ENCODE assay signal across 17 cellular contexts in the genomic region with DNA sequence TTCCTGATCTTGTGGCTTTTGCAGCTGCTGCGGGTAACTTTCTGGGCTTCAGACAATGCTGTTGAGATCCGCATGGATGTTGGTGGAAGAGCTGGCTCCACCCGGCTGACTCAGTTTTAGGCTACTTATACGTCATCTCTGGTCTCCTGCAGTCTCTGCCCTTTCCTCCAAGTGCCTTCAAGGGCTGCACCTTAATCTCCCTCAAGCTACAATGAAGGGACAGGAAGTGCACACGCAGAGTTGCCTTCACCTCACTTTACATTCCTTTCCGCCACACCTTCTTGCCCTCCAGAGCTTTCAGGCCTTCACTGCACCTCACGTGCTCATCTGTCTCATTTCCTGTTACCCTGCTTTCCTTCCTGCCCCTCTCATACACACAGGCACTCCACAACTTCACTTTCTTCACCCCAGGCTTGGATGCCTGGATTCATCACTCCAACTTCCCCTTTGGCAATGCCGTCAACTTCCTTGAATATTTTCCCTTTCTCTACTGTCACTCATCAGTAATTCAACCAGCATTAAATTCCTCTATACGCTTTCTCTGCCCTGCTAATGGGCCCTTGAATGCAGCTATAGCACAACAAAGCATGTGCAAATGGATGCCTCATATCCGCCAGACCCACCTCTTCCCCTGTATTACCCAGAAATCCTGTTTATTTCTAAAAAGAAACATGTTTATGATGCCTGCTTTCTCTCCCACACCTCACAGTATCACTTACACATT. TPM values are rescaled to one million over a fixed set of nuclear protein-coding genes. Genes with fewer than 3 reads are reported as not detected.
DNase-seq lines count a peak whose midpoint lies in the region; FAIRE-seq and TF ChIP-seq lines count a peak whose summit lies in the region.
"Not testable (repeated sequence)": the region's sequence is repeated elsewhere in the genome, so short reads cannot be mapped to it uniquely, and the experiment has no call there.
"Had no signal": no experiment of that assay in that cellular context is flagged by ENCODE, and none has a peak within 500 bp of the region (broad histone marks: within the 10 kb centered on the region; RNA-seq: fewer than 3 reads in every experiment).

No MANE protein-coding gene starts in this region.

- H3K4me2 ChIP-seq in astrocyte (ENCODE audit: low read length), result peak overlapping the region; percentile 63

- H3K27me3 ChIP-seq in HUES64 (ENCODE audit: insufficient read depth, low read length); astrocyte (ENCODE audit: insufficient read depth, low read length); kidney epithelial cell (ENCODE audit: control insufficient read depth, insufficient read depth, low read length): not testable (repeated sequence)

- H3K27me3 Mint-ChIP-seq in astrocyte (ENCODE audit: low read depth, unreplicated experiment), result not testable (repeated sequence)

- H3K36me3 ChIP-seq in HUES64 (ENCODE audit: insufficient read depth, low read length); astrocyte (ENCODE audit: insufficient read depth, low read length); kidney epithelial cell (ENCODE audit: control insufficient read depth, insufficient read depth, low read length): not testable (repeated sequence)

- H2AFZ ChIP-seq in astrocyte (ENCODE audit: low read depth, low read length), result not testable (repeated sequence)

- H4K20me1 ChIP-seq in astrocyte (ENCODE audit: insufficient read depth, low read length), result not testable (repeated sequence)

- not testable (repeated sequence) for H3K4me3 ChIP-seq in AG10803 (ENCODE audit: low read length); HUES64 (ENCODE audit: low read length); astrocyte (ENCODE audit: insufficient read depth, low read depth, low read length); epithelial cell of esophagus (ENCODE audit: low read length); kidney epithelial cell (ENCODE audit: low read depth, low read length)

- DNase-seq in AG10803 (ENCODE audit: low read depth) (peak; percentile 13), RPMI8226 (peak; percentile 26), astrocyte (ENCODE audit: low read depth) (peak; percentile 27), epithelial cell of esophagus (ENCODE audit: low read depth) (peak; percentile 89), kidney epithelial cell (ENCODE audit: low read depth) (peak; percentile 35), stromal cell of bone marrow (ENCODE audit: low read depth) (peak; percentile 11)
- not testable (repeated sequence) for DNase-seq in GM18507 (ENCODE audit: extremely low spot score, insufficient read length, low read depth)

- H3K4me3 Mint-ChIP-seq in astrocyte (ENCODE audit: unreplicated experiment), result not testable (repeated sequence)

- not testable (repeated sequence) for H3K36me3 Mint-ChIP-seq in astrocyte (ENCODE audit: low read depth, unreplicated experiment)

- H3K9me3 ChIP-seq in HUES64 (ENCODE audit: insufficient read depth, low read depth, low read length); astrocyte (ENCODE audit: insufficient read depth, low read depth, low read length): not testable (repeated sequence)

- H3K79me2 ChIP-seq in astrocyte (ENCODE audit: insufficient read depth, low read length), result not testable (repeated sequence)

- peak overlapping the region; percentile 47; the same call in 1 of the 2 replicates for H3K9ac ChIP-seq in HUES64 (ENCODE audit: low read depth, low read length)
- H3K9ac ChIP-seq in astrocyte (ENCODE audit: low read length), result not testable (repeated sequence)

- H3K9me3 Mint-ChIP-seq in astrocyte (ENCODE audit: unreplicated experiment), result not testable (repeated sequence)

- not testable (repeated sequence) for H3K27ac Mint-ChIP-seq in astrocyte (ENCODE audit: unreplicated experiment)

- 41% methylated on average over 7 of the region's 10 CpGs for WGBS in HUES64

- H3K4me1 ChIP-seq in HUES64 (ENCODE audit: insufficient read depth, low read length), result peaks cover 23% of the 10 kb centered on the region
- H3K4me1 ChIP-seq in astrocyte (ENCODE audit: insufficient read depth, low read length), result not testable (repeated sequence)

- FAIRE-seq in GM18507 (lab: Jason Lieb, UNC), result peak; percentile 54
- FAIRE-seq in astrocyte (lab: Jason Lieb, UNC), result not testable (repeated sequence)

- H3K27ac ChIP-seq in HUES64 (ENCODE audit: low read depth, low read length), result peak overlapping the region; percentile 82
- not testable (repeated sequence) for H3K27ac ChIP-seq in astrocyte (ENCODE audit: low read depth, low read length)

- H3K4me1 Mint-ChIP-seq in astrocyte (ENCODE audit: low read depth, unreplicated experiment), result not testable (repeated sequence)

- TF ChIP-seq CTCF in AG10803 (conservative IDR thresholded peaks at IDR 0.05; ENCODE audit: low read length); astrocyte (IDR thresholded peaks at IDR 0.05; ENCODE audit: insufficient read depth, low read depth, low read length); epithelial cell of esophagus (IDR thresholded peaks at IDR 0.05; ENCODE audit: insufficient read depth, low read depth, low read length, missing control alignments); kidney epithelial cell (IDR thresholded peaks at IDR 0.05; ENCODE audit: insufficient read depth, low read length, poor library complexity, severe bottlenecking): not testable (repeated sequence)

RNA-seq across cellular contexts. Expression of gene CYP4A22, which starts 29.2 kb away (rescaled TPM):
- polyA plus RNA-seq in HUES64 (2013, experiment 1 of 2), result not detected
- not detected for polyA plus RNA-seq in HUES64 (2013, experiment 2 of 2)
- not detected in 2 replicates for total RNA-seq in astrocyte
- not detected in 2 replicates for total RNA-seq in kidney epithelial cell
- total RNA-seq: activated T-cell treated with anti-CD3 and anti-CD28 coated beads, Interleukin-2, amount 50 U/mL, for 72 hours; H7; lung microvascular endothelial cell; NCI-H460; osteoblast; stomach; urinary bladder had no signal
- polyA plus RNA-seq: CD14-positive monocyte, immature natural killer cell, stomach, urinary bladder had no signal

RNA-seq across cellular contexts. Expression of gene CYP4Z1, which starts 41.0 kb away (rescaled TPM):
- polyA plus RNA-seq in HUES64 (2013, experiment 1 of 2), result not detected
- not detected for polyA plus RNA-seq in HUES64 (2013, experiment 2 of 2)
- total RNA-seq in astrocyte (not detected in 2 replicates), kidney epithelial cell (not detected in 2 replicates)
- total RNA-seq: activated T-cell treated with anti-CD3 and anti-CD28 coated beads, Interleukin-2, amount 50 U/mL, for 72 hours; H7; NCI-H460; osteoblast had no signal
- polyA plus RNA-seq: CD14-positive monocyte, immature natural killer cell had no signal
